8 cellular contexts compared by ENCODE assay signal in genomic region chr18:31497711-31498449, GRCh38. TPM values are rescaled to one million over a fixed set of nuclear protein-coding genes. Genes with fewer than 3 reads are reported as not detected.
DNase-seq lines count a peak whose midpoint lies in the region; ATAC-seq lines count a peak whose summit lies in the region.

Gene DSG2, plus strand, starts transcription at chr18:31498177. Its CDS starts 75 bp downstream, at chr18:31498252.

- intact Hi-C loops in left cardiac atrium (cut with DNase I): loop anchor here in 1 of 2 donors (5.0 kb wide), 1 partner anchor 221 kb away; no protein-coding TSS in a partner anchor

- DNase-seq in NCI-H524 (lab: John Stamatoyannopoulos, UW) (peak; percentile 15 to 54), NCI-H524 treated with DMSO at 0.1 percent for 48 hours (lab: John Stamatoyannopoulos, UW) (no peak), NCI-H1930 (lab: John Stamatoyannopoulos, UW) (peak; percentile 71 to 85), left cardiac atrium (peak; percentile 74), renal cortical epithelial cell (ENCODE audit: low read depth) (no peak)
- peak in 1 of 2 donors; percentile 33 for DNase-seq in activated naive CD4-positive, alpha-beta T cell treated with anti-CD3 and anti-CD28 coated beads, Interleukin-2, amount 50 U/mL, for 72 hours (ENCODE audit: low spot score in 2 of 2)
- DNase-seq in central memory CD4-positive, alpha-beta T cell: no peak

- H3K27ac Mint-ChIP-seq in activated naive CD4-positive, alpha-beta T cell treated with anti-CD3 and anti-CD28 coated beads, Interleukin-2, amount 50 U/mL, for 72 hours: peak within 1 kb of the TSS in 1 of 2 donors; percentile 29

- peak; percentile 39 for ATAC-seq in HG02610 (IDR thresholded peaks at IDR 0.05; ENCODE audit: unreplicated experiment)
- ATAC-seq in activated naive CD4-positive, alpha-beta T cell treated with anti-CD3 and anti-CD28 coated beads, Interleukin-2, amount 50 U/mL, for 72 hours: peak; percentile 75 to 86
- peak; percentile 98 for ATAC-seq in left cardiac atrium

- no peaks in the 10 kb centered on the region for H3K9me3 Mint-ChIP-seq in activated naive CD4-positive, alpha-beta T cell treated with anti-CD3 and anti-CD28 coated beads, Interleukin-2, amount 50 U/mL, for 72 hours

- H3K36me3 Mint-ChIP-seq in activated naive CD4-positive, alpha-beta T cell treated with anti-CD3 and anti-CD28 coated beads, Interleukin-2, amount 50 U/mL, for 72 hours: no peaks in the 10 kb centered on the region

RNA-seq across cellular contexts. Expression of gene DSG2, which starts in this region (rescaled TPM):
- under 1 TPM; 0.23 to 0.82 TPM for total RNA-seq in activated naive CD4-positive, alpha-beta T cell treated with anti-CD3 and anti-CD28 coated beads, Interleukin-2, amount 50 U/mL, for 72 hours
- total RNA-seq in left cardiac atrium (10 to 100 TPM; 47.5 to 51.0 TPM), renal cortical epithelial cell (111 and 134 TPM in 2 replicates)

Comparison
In these comparisons a context has a peak if more than half of its experiments do, and no peak if none do; other contexts are left out.
1. RNA of gene DSG2 (total RNA-seq): 111 to 134 TPM in renal cortical epithelial cell and 47.5 to 51.0 TPM in left cardiac atrium; 0.23 to 0.82 TPM in activated naive CD4-positive, alpha-beta T cell treated with anti-CD3 and anti-CD28 coated beads, Interleukin-2, amount 50 U/mL, for 72 hours; every median in the first group is over 10 times any median in the second.
2. DNase-seq: peak in NCI-H524 (2 of 2), NCI-H1930 (2 of 2) and left cardiac atrium (single experiment); none in NCI-H524 treated with DMSO at 0.1 percent for 48 hours (single experiment), renal cortical epithelial cell (single experiment) and central memory CD4-positive, alpha-beta T cell (single experiment).
3. Peak in ATAC-seq in activated naive CD4-positive, alpha-beta T cell treated with anti-CD3 and anti-CD28 coated beads, Interleukin-2, amount 50 U/mL, for 72 hours; RNA of the gene not detected or under 1 TPM.
4. ATAC-seq: peak in every context shown above with its lines; median percentile 98 in left cardiac atrium; 80 in activated naive CD4-positive, alpha-beta T cell treated with anti-CD3 and anti-CD28 coated beads, Interleukin-2, amount 50 U/mL, for 72 hours; 39 in HG02610.